In genomic region chr20:48096212-48096875, GRCh38 we compare ENCODE assay signal across 1 cellular context.
TF ChIP-seq lines count a peak whose summit lies in the region.

No MANE protein-coding gene starts in this region.

TF ChIP-seq in K562, 482 proteins besides CTCF, POLR2A, EP300 and RAD21 (continued from another document):
- TF ChIP-seq HDAC2 (IDR thresholded peaks at IDR 0.05): no peak
- TF ChIP-seq, protein P1, sequence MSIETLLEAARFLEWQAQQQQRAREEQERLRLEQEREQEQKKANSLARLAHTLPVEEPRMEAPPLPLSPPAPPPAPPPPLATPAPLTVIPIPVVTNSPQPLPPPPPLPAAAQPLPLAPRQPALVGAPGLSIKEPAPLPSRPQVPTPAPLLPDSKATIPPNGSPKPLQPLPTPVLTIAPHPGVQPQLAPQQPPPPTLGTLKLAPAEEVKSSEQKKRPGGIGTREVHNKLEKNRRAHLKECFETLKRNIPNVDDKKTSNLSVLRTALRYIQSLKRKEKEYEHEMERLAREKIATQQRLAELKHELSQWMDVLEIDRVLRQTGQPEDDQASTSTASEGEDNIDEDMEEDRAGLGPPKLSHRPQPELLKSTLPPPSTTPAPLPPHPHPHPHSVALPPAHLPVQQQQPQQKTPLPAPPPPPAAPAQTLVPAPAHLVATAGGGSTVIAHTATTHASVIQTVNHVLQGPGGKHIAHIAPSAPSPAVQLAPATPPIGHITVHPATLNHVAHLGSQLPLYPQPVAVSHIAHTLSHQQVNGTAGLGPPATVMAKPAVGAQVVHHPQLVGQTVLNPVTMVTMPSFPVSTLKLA (conservative IDR thresholded peaks at IDR 0.05): no peak
- TF ChIP-seq, protein P2, sequence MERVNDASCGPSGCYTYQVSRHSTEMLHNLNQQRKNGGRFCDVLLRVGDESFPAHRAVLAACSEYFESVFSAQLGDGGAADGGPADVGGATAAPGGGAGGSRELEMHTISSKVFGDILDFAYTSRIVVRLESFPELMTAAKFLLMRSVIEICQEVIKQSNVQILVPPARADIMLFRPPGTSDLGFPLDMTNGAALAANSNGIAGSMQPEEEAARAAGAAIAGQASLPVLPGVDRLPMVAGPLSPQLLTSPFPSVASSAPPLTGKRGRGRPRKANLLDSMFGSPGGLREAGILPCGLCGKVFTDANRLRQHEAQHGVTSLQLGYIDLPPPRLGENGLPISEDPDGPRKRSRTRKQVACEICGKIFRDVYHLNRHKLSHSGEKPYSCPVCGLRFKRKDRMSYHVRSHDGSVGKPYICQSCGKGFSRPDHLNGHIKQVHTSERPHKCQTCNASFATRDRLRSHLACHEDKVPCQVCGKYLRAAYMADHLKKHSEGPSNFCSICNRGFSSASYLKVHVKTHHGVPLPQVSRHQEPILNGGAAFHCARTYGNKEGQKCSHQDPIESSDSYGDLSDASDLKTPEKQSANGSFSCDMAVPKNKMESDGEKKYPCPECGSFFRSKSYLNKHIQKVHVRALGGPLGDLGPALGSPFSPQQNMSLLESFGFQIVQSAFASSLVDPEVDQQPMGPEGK (CRISPR knock-in tag; IDR thresholded peaks at IDR 0.05; ENCODE audit: borderline replicate concordance): no peak
